In genomic region chr12:69467400-69467799, GRCh38 we compare ENCODE assay signal across 1 cellular context.
TF ChIP-seq lines count a peak whose summit lies in the region.

No MANE protein-coding gene starts in this region.

TF ChIP-seq in GM12878, 131 proteins besides CTCF, POLR2A, EP300 and RAD21:
- TF ChIP-seq NR2C1 (IDR thresholded peaks at IDR 0.05) (no peak), SPI1 (IDR thresholded peaks at IDR 0.05; ENCODE audit: borderline replicate concordance, insufficient read depth, low read depth, low read length) (peak; percentile 81), NKRF (conservative IDR thresholded peaks at IDR 0.05) (no peak), ZSCAN29 (IDR thresholded peaks at IDR 0.05) (no peak), ZNF384 (IDR thresholded peaks at IDR 0.05; ENCODE audit: borderline replicate concordance, low read depth, low read length) (no peak), RCOR1 (conservative IDR thresholded peaks at IDR 0.05; ENCODE audit: low read depth, low read length) (no peak), DPF2 (IDR thresholded peaks at IDR 0.05) (0 out of 2 replicates have a peak, but pooled peaks have one; percentile 18), IKZF2 (IDR thresholded peaks at IDR 0.05) (peak; percentile 18 to 24; a peak in 1 of 4 replicates), HCFC1 (IDR thresholded peaks at IDR 0.05; ENCODE audit: low read length) (no peak), SREBF2 (IDR thresholded peaks at IDR 0.05; ENCODE audit: low read length) (no peak), RELA (IDR thresholded peaks at IDR 0.05; ENCODE audit: borderline replicate concordance, partially characterized antibody) (no peak), ASH2L (IDR thresholded peaks at IDR 0.05; ENCODE audit: borderline replicate concordance, low read depth) (no peak), MEF2A (IDR thresholded peaks at IDR 0.05; ENCODE audit: insufficient read depth, low read depth, low read length) (0 out of 2 replicates have a peak, but pooled peaks have one; percentile 9), IKZF1 (conservative IDR thresholded peaks at IDR 0.05) (peak; percentile 32), CBX5 (IDR thresholded peaks at IDR 0.05; ENCODE audit: low read depth) (no peak), NFXL1 (IDR thresholded peaks at IDR 0.05; ENCODE audit: borderline replicate concordance) (no peak), TBL1XR1 (IDR thresholded peaks at IDR 0.05; ENCODE audit: low read depth, low read length) (no peak), SREBF1 (IDR thresholded peaks at IDR 0.05; ENCODE audit: low read length) (no peak), CHD2 (IDR thresholded peaks at IDR 0.05; ENCODE audit: borderline replicate concordance, low read depth, low read length) (no peak)
- TF ChIP-seq, protein P1, sequence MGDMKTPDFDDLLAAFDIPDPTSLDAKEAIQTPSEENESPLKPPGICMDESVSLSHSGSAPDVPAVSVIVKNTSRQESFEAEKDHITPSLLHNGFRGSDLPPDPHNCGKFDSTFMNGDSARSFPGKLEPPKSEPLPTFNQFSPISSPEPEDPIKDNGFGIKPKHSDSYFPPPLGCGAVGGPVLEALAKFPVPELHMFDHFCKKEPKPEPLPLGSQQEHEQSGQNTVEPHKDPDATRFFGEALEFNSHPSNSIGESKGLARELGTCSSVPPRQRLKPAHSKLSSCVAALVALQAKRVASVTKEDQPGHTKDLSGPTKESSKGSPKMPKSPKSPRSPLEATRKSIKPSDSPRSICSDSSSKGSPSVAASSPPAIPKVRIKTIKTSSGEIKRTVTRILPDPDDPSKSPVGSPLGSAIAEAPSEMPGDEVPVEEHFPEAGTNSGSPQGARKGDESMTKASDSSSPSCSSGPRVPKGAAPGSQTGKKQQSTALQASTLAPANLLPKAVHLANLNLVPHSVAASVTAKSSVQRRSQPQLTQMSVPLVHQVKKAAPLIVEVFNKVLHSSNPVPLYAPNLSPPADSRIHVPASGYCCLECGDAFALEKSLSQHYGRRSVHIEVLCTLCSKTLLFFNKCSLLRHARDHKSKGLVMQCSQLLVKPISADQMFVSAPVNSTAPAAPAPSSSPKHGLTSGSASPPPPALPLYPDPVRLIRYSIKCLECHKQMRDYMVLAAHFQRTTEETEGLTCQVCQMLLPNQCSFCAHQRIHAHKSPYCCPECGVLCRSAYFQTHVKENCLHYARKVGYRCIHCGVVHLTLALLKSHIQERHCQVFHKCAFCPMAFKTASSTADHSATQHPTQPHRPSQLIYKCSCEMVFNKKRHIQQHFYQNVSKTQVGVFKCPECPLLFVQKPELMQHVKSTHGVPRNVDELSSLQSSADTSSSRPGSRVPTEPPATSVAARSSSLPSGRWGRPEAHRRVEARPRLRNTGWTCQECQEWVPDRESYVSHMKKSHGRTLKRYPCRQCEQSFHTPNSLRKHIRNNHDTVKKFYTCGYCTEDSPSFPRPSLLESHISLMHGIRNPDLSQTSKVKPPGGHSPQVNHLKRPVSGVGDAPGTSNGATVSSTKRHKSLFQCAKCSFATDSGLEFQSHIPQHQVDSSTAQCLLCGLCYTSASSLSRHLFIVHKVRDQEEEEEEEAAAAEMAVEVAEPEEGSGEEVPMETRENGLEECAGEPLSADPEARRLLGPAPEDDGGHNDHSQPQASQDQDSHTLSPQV (IDR thresholded peaks at IDR 0.05): no peak
- TF ChIP-seq, protein P2, sequence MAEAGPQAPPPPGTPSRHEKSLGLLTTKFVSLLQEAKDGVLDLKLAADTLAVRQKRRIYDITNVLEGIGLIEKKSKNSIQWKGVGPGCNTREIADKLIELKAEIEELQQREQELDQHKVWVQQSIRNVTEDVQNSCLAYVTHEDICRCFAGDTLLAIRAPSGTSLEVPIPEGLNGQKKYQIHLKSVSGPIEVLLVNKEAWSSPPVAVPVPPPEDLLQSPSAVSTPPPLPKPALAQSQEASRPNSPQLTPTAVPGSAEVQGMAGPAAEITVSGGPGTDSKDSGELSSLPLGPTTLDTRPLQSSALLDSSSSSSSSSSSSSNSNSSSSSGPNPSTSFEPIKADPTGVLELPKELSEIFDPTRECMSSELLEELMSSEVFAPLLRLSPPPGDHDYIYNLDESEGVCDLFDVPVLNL (IDR thresholded peaks at IDR 0.05; ENCODE audit: low read depth, low read length): no peak
- TF ChIP-seq, protein P3, sequence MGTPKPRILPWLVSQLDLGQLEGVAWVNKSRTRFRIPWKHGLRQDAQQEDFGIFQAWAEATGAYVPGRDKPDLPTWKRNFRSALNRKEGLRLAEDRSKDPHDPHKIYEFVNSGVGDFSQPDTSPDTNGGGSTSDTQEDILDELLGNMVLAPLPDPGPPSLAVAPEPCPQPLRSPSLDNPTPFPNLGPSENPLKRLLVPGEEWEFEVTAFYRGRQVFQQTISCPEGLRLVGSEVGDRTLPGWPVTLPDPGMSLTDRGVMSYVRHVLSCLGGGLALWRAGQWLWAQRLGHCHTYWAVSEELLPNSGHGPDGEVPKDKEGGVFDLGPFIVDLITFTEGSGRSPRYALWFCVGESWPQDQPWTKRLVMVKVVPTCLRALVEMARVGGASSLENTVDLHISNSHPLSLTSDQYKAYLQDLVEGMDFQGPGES (IDR thresholded peaks at IDR 0.05): no peak
- TF ChIP-seq, protein P4, sequence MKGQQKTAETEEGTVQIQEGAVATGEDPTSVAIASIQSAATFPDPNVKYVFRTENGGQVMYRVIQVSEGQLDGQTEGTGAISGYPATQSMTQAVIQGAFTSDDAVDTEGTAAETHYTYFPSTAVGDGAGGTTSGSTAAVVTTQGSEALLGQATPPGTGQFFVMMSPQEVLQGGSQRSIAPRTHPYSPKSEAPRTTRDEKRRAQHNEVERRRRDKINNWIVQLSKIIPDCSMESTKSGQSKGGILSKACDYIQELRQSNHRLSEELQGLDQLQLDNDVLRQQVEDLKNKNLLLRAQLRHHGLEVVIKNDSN (IDR thresholded peaks at IDR 0.05; ENCODE audit: borderline replicate concordance, extremely low read length, insufficient read depth, low read depth, low read length): no peak
